Comparison of ENCODE assay signal across 12 cellular contexts in genomic region chr22:44620841-44621382, GRCh38.
DNase-seq lines count a peak whose midpoint lies in the region; ATAC-seq, FAIRE-seq and TF ChIP-seq lines count a peak whose summit lies in the region.
"Had no signal": no experiment of that assay in that cellular context is flagged by ENCODE, and none has a peak within 500 bp of the region (broad histone marks: within the 10 kb centered on the region; RNA-seq: fewer than 3 reads in every experiment).

No MANE protein-coding gene starts in this region.

- H3K27me3 ChIP-seq in breast epithelium = peaks cover 0 to 48% of the 10 kb centered on the region in 2 donors

- H3K36me3 ChIP-seq in breast epithelium = no peaks in the 10 kb centered on the region

- H3K27me3 Mint-ChIP-seq in MCF 10A (ENCODE audit: insufficient read depth, unreplicated experiment) (peaks cover 2% of the 10 kb centered on the region), endothelial cell (ENCODE audit: unreplicated experiment) (no peaks in the 10 kb centered on the region), natural killer cell (ENCODE audit: low read depth in 2 of 2) (no peaks in the 10 kb centered on the region)
- no peaks in the 10 kb centered on the region for H3K27me3 Mint-ChIP-seq in activated T-cell treated with anti-CD3 and anti-CD28 coated beads, Interleukin-2, amount 50 U/mL, for 24 hours

- intact Hi-C loops in MCF 10A (cut with micrococcal nuclease) (loop anchor here (10.0 kb wide), 1 partner anchor 796 kb away; no protein-coding TSS in a partner anchor), breast epithelium (cut with DNase I; ENCODE audit: low total_unique reads) (loop anchor here (10.0 kb wide), 2 partner anchors 536 to 626 kb away; no protein-coding TSS in a partner anchor), posterior vena cava (cut with DNase I) (loop anchor here in 1 of 2 donors (5.0 kb wide), 1 partner anchor 629 kb away; no protein-coding TSS in a partner anchor), natural killer cell (cut with micrococcal nuclease) (no loop called here)

- POLR2A ChIA-PET in MCF 10A (lab: Yijun Ruan, JAX) = interaction anchor here (0.6 kb wide), 1 partner anchor 224 kb away, joined by 3 read pairs; no protein-coding TSS in a partner anchor

- no peaks in the 10 kb centered on the region for H3K9me3 ChIP-seq in breast epithelium

- H3K36me3 Mint-ChIP-seq in MCF 10A (ENCODE audit: insufficient read depth, unreplicated experiment) (no peaks in the 10 kb centered on the region), endothelial cell (ENCODE audit: low read depth, unreplicated experiment) (no peaks in the 10 kb centered on the region), natural killer cell (no peaks in the 10 kb centered on the region)
- H3K36me3 Mint-ChIP-seq in activated T-cell treated with anti-CD3 and anti-CD28 coated beads, Interleukin-2, amount 50 U/mL, for 24 hours (ENCODE audit: low read depth) = no peaks in the 10 kb centered on the region

- no TSS peak for BruUV-seq in MCF 10A (replicated peaks; lab: Mats Ljungman, UMichigan)

- ATAC-seq in natural killer cell = no peak

- no peak overlapping the region for H3K4me3 Mint-ChIP-seq in MCF 10A (ENCODE audit: unreplicated experiment)
- no peak overlapping the region for H3K4me3 Mint-ChIP-seq in endothelial cell (ENCODE audit: unreplicated experiment)
- H3K4me3 Mint-ChIP-seq in activated T-cell treated with anti-CD3 and anti-CD28 coated beads, Interleukin-2, amount 50 U/mL, for 24 hours = no peak overlapping the region
- no peak overlapping the region for H3K4me3 Mint-ChIP-seq in natural killer cell

- no peak for FAIRE-seq in frontal cortex (lab: Jason Lieb, UNC)

- CTCF ChIA-PET in MCF 10A (lab: Yijun Ruan, JAX) = no interaction called here

- H3K27ac Mint-ChIP-seq in MCF 10A (ENCODE audit: low read depth, unreplicated experiment) = no peak overlapping the region
- H3K27ac Mint-ChIP-seq in endothelial cell (ENCODE audit: unreplicated experiment) = peak overlapping the region; percentile 72
- no peak overlapping the region for H3K27ac Mint-ChIP-seq in activated T-cell treated with anti-CD3 and anti-CD28 coated beads, Interleukin-2, amount 50 U/mL, for 24 hours
- no peak overlapping the region for H3K27ac Mint-ChIP-seq in natural killer cell
- H3K27ac Mint-ChIP-seq: B cell had no signal

- no peak for TF ChIP-seq POLR2A in breast epithelium (IDR thresholded peaks at IDR 0.05)

- no peak overlapping the region for H3K4me3 ChIP-seq in breast epithelium

- no peaks in the 10 kb centered on the region for H3K4me1 Mint-ChIP-seq in MCF 10A (ENCODE audit: insufficient read depth, unreplicated experiment)
- peaks cover 3% of the 10 kb centered on the region for H3K4me1 Mint-ChIP-seq in endothelial cell (ENCODE audit: unreplicated experiment)
- H3K4me1 Mint-ChIP-seq in activated T-cell treated with anti-CD3 and anti-CD28 coated beads, Interleukin-2, amount 50 U/mL, for 24 hours (ENCODE audit: low read depth) = no peaks in the 10 kb centered on the region
- peaks cover 4 to 5% of the 10 kb centered on the region in 2 donors for H3K4me1 Mint-ChIP-seq in natural killer cell
- H3K4me1 Mint-ChIP-seq: B cell had no signal

- peak overlapping the region in 1 of 2 donors; percentile 43 for H3K27ac ChIP-seq in breast epithelium

- DNase-seq in MCF 10A (ENCODE audit: unreplicated experiment) (peak; percentile 42), breast epithelium (ENCODE audit: low spot score in 2 of 2) (no peak), COLO668 (lab: John Stamatoyannopoulos, UW; ENCODE audit: unreplicated experiment) (peak; percentile 39), endothelial cell (ENCODE audit: low spot score) (no peak), posterior vena cava (ENCODE audit: low spot score) (peak; percentile 76), natural killer cell (no peak), frontal cortex (ENCODE audit: low spot score in 2 of 2) (no peak)
- no peak for DNase-seq in activated T-cell treated with anti-CD3 and anti-CD28 coated beads, Interleukin-2, amount 50 U/mL, for 24 hours
- DNase-seq: NCI-H1436 treated with DMSO at 0.1 percent for 48 hours, NCI-H2081 treated with DMSO at 0.1 percent for 48 hours, SIG-M5 had no signal

- H3K9me3 Mint-ChIP-seq in MCF 10A (ENCODE audit: unreplicated experiment) (no peaks in the 10 kb centered on the region), endothelial cell (ENCODE audit: unreplicated experiment) (no peaks in the 10 kb centered on the region), natural killer cell (no peaks in the 10 kb centered on the region)
- no peaks in the 10 kb centered on the region for H3K9me3 Mint-ChIP-seq in activated T-cell treated with anti-CD3 and anti-CD28 coated beads, Interleukin-2, amount 50 U/mL, for 24 hours

- no peaks in the 10 kb centered on the region for H3K4me1 ChIP-seq in breast epithelium

- TF ChIP-seq CTCF in MCF 10A (IDR thresholded peaks at IDR 0.05; ENCODE audit: unreplicated experiment) = no peak
- no peak for TF ChIP-seq CTCF in breast epithelium (IDR thresholded peaks at IDR 0.05)
- TF ChIP-seq CTCF in endothelial cell (IDR thresholded peaks at IDR 0.05; ENCODE audit: unreplicated experiment) = no peak
- TF ChIP-seq CTCF in natural killer cell (IDR thresholded peaks at IDR 0.05) = no peak

Comparison
In these comparisons a context has a peak if more than half of its experiments do, and no peak if none do; other contexts are left out.
1. DNase-seq: peak in MCF 10A (single experiment), COLO668 (single experiment) and posterior vena cava (single experiment); none in breast epithelium (0 of 2), endothelial cell (single experiment), activated T-cell treated with anti-CD3 and anti-CD28 coated beads, Interleukin-2, amount 50 U/mL, for 24 hours (single experiment), natural killer cell (single experiment) and frontal cortex (0 of 2).